ENCODE assay signal across 16 cellular contexts in genomic region chr10:114593240-114593792, GRCh38.
A peak's percentile ranks its signal among the peaks of the same experiment; 100 is the strongest.
DNase-seq lines count a peak whose midpoint lies in the region; ATAC-seq and TF ChIP-seq lines count a peak whose summit lies in the region.
"Had no signal": no experiment of that assay in that cellular context is flagged by ENCODE, and none has a peak within 500 bp of the region (broad histone marks: within the 10 kb centered on the region; RNA-seq: fewer than 3 reads in every experiment).

No MANE protein-coding gene starts in this region.

- intact Hi-C loops in Right ventricle myocardium inferior (cut with DNase I) (no loop called here), Panc1 (cut with micrococcal nuclease; ENCODE audit: unreplicated experiment) (no loop called here)

- peaks cover 7% of the 10 kb centered on the region for H4K20me1 ChIP-seq in Loucy (ENCODE audit: insufficient read depth, low read length, poor library complexity, severe bottlenecking)

- peaks cover 11% of the 10 kb centered on the region for H3K36me3 ChIP-seq in right atrium auricular region
- peaks cover 51% of the 10 kb centered on the region; the same call in 1 of the 2 replicates for H3K36me3 ChIP-seq in Loucy (ENCODE audit: insufficient read depth, low read length)
- 0 out of 2 replicates have a peak, but pooled peaks cover 3% of the 10 kb centered on the region for H3K36me3 ChIP-seq in Panc1 (ENCODE audit: control insufficient read depth, insufficient read depth, low read length)
- no peaks in the 10 kb centered on the region for H3K36me3 ChIP-seq in parathyroid adenoma (ENCODE audit: control insufficient read depth, insufficient read depth, low read length)
- H3K36me3 ChIP-seq: Peyer's patch had no signal

- ATAC-seq in Right ventricle myocardium inferior, result peak; percentile 34
- ATAC-seq in Panc1, result peak; percentile 67
- ATAC-seq in HG03280 (IDR thresholded peaks at IDR 0.05; ENCODE audit: unreplicated experiment), result no peak

- H3K4me1 ChIP-seq in right atrium auricular region (peaks cover 0 to 30% of the 10 kb centered on the region in 2 donors), Loucy (ENCODE audit: insufficient read depth, low read length, poor library complexity, severe bottlenecking) (peaks cover 14% of the 10 kb centered on the region), Panc1 (ENCODE audit: control insufficient read depth, insufficient read depth, low read length) (peaks cover 17% of the 10 kb centered on the region), parathyroid adenoma (no peaks in the 10 kb centered on the region)
- H3K4me1 ChIP-seq: Peyer's patch had no signal

- H3K27me3 ChIP-seq in right atrium auricular region (no peaks in the 10 kb centered on the region), Loucy (ENCODE audit: insufficient read depth, low read length, poor library complexity, severe bottlenecking) (no peaks in the 10 kb centered on the region), Panc1 (ENCODE audit: control insufficient read depth, insufficient read depth, low read length) (no peaks in the 10 kb centered on the region), parathyroid adenoma (ENCODE audit: control insufficient read depth, insufficient read depth, low read length) (no peaks in the 10 kb centered on the region)
- H3K27me3 ChIP-seq: Peyer's patch had no signal

- peak overlapping the region; percentile 30 for H3K9ac ChIP-seq in Loucy (ENCODE audit: low read depth, low read length, poor library complexity, severe bottlenecking)
- no peak overlapping the region for H3K9ac ChIP-seq in parathyroid adenoma

- H3K4me3 ChIP-seq in right atrium auricular region (no peak overlapping the region), Loucy (ENCODE audit: low read length, poor library complexity, severe bottlenecking) (no peak overlapping the region), Panc1 (ENCODE audit: low read depth in 2 of 2, low read length in 2 of 2) (no peak overlapping the region), parathyroid adenoma (ENCODE audit: low read depth, low read length) (no peak overlapping the region)
- H3K4me3 ChIP-seq: Peyer's patch had no signal

- no peaks in the 10 kb centered on the region for H3K9me2 ChIP-seq in Loucy (replicated peaks; ENCODE audit: low read depth, low read length)

- H3K4me2 ChIP-seq in Loucy (ENCODE audit: low read depth, low read length, poor library complexity, severe bottlenecking), result peak overlapping the region; percentile 38
- H3K4me2 ChIP-seq in parathyroid adenoma (ENCODE audit: low read length), result no peak overlapping the region

- H2AFZ ChIP-seq in Loucy (ENCODE audit: low read length), result no peak overlapping the region
- peak overlapping the region; percentile 24 for H2AFZ ChIP-seq in parathyroid adenoma

- CTCF ChIA-PET in Panc1 (lab: Charles Lee), result no interaction called here

- no peaks in the 10 kb centered on the region for H3F3A ChIP-seq in Loucy (ENCODE audit: low read depth)

- no peaks in the 10 kb centered on the region for H3K9me3 ChIP-seq in right atrium auricular region
- H3K9me3 ChIP-seq in Loucy (ENCODE audit: insufficient read depth, low read depth, low read length), result no peaks in the 10 kb centered on the region
- no peaks in the 10 kb centered on the region for H3K9me3 ChIP-seq in Panc1 (ENCODE audit: control insufficient read depth, insufficient read depth, low read depth, low read length)
- no peaks in the 10 kb centered on the region for H3K9me3 ChIP-seq in parathyroid adenoma (ENCODE audit: control insufficient read depth, low read length)
- H3K9me3 ChIP-seq: Peyer's patch had no signal

- POLR2A ChIA-PET in Panc1 (lab: Charles Lee), result interaction anchor here (0.6 kb wide), 1 partner anchor 222 kb away, joined by 3 read pairs; no protein-coding TSS in a partner anchor

- peak overlapping the region in 1 of 2 donors; percentile 40 for H3K27ac ChIP-seq in right atrium auricular region
- peak overlapping the region; percentile 58; the same call in 1 of the 2 replicates for H3K27ac ChIP-seq in Panc1 (ENCODE audit: low read length)
- H3K27ac ChIP-seq in parathyroid adenoma, result no peak overlapping the region
- H3K27ac ChIP-seq: Peyer's patch had no signal

- no TSS peak for BruUV-seq in Panc1 (replicated peaks; lab: Mats Ljungman, UMichigan)

- H3K79me2 ChIP-seq in Loucy (ENCODE audit: insufficient read depth, low read length) (peaks cover 14% of the 10 kb centered on the region; the same call in 1 of the 2 replicates), parathyroid adenoma (no peaks in the 10 kb centered on the region)

- in situ Hi-C loops in Panc1 (cut with HindIII; ENCODE audit: low pct_unique_long_range_greater_than_20kb, low sequenced_read_pairs), result no loop called here

- DNase-seq in Right ventricle myocardium inferior (ENCODE audit: missing footprints) (no peak), right atrium auricular region (ENCODE audit: low spot score) (no peak), Panc1 (ENCODE audit: low read depth, low spot score) (no peak), NCI-H2196 treated with DMSO at 0.1 percent for 48 hours (lab: John Stamatoyannopoulos, UW; ENCODE audit: unreplicated experiment) (no peak)
- DNase-seq: C1 segment of cervical spinal cord; CD8-positive, alpha-beta memory T cell; DMS79; KBM-7; NCI-H1105 treated with DMSO at 0.1 percent for 48 hours; NCI-H1930; NCI-H2227 treated with DMSO at 0.1 percent for 48 hours; NCI-H526 treated with DMSO at 0.1 percent for 48 hours; Peyer's patch had no signal

- TF ChIP-seq CTCF in right atrium auricular region (IDR thresholded peaks at IDR 0.05) (no peak), Loucy (conservative IDR thresholded peaks at IDR 0.05; ENCODE audit: low read length) (no peak), Panc1 (IDR thresholded peaks at IDR 0.05) (no peak), parathyroid adenoma (IDR thresholded peaks at IDR 0.05) (no peak)
